In the genomic region with DNA sequence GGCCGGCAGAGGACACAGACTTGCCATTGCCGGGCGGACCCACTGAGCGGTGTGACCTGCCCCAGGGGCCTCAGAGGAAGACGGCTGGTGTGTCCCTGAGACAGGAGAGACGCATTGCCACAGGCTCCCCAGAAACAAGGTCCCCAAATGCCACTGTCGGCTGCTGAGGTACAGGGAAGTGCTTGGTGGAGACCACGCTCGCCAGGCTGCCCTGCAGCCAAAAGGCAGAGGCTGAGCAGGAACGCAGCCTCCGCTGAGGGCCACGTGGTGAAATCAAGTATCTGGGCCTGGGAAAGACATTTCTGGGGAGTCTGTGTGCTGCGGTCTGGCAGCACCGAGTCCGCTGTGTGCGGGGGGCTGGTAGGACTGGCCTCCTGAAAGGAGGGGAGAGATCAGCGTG, we compare ENCODE assay signal across 23 cellular contexts.
"Had no signal": no experiment of that assay in that cellular context is flagged by ENCODE, and none has a peak within 500 bp of the region (broad histone marks: within the 10 kb centered on the region; RNA-seq: fewer than 3 reads in every experiment).

No MANE protein-coding gene starts in this region.

- H3K4me1 ChIP-seq: left lung, lower lobe of right lung, right lobe of liver, thyroid gland, transverse colon, uterus had no signal

- ATAC-seq: left colon; left lung; lower lobe of right lung; naive thymus-derived CD4-positive, alpha-beta T cell; natural killer cell treated with Interleukin-12 subunit alpha and Interleukin-12 subunit beta and Interleukin-15 and Interleukin-18, amount 100 ng/mL, for 72 hours; right lobe of liver; stimulated activated effector memory CD8-positive, alpha-beta T cell treated with anti-CD3 and anti-CD28 coated beads, Interleukin-12 subunit alpha, Interleukin-12 subunit beta, amount 100 ng/mL, for 72 hours; stimulated activated naive CD8-positive, alpha-beta T cell treated with anti-CD3 and anti-CD28 coated beads, Interleukin-15, amount 100 ng/mL, for 72 hours had no signal

- H3K9me3 ChIP-seq: left lung, lower lobe of right lung, ovary, right atrium auricular region, right lobe of liver, thyroid gland, transverse colon, uterus had no signal

- H3K36me3 Mint-ChIP-seq: mesothelial cell of epicardium; natural killer cell treated with Interleukin-12 subunit alpha and Interleukin-12 subunit beta and Interleukin-15 and Interleukin-18, amount 100 ng/mL, for 72 hours; stimulated activated effector memory CD8-positive, alpha-beta T cell treated with anti-CD3 and anti-CD28 coated beads, Interleukin-12 subunit alpha, Interleukin-12 subunit beta, amount 100 ng/mL, for 72 hours had no signal

- H3K4me3 Mint-ChIP-seq: mesothelial cell of epicardium; naive thymus-derived CD4-positive, alpha-beta T cell; natural killer cell treated with Interleukin-12 subunit alpha and Interleukin-12 subunit beta and Interleukin-15 and Interleukin-18, amount 100 ng/mL, for 72 hours; stimulated activated effector memory CD8-positive, alpha-beta T cell treated with anti-CD3 and anti-CD28 coated beads, Interleukin-12 subunit alpha, Interleukin-12 subunit beta, amount 100 ng/mL, for 72 hours; stimulated activated naive CD8-positive, alpha-beta T cell treated with anti-CD3 and anti-CD28 coated beads, Interleukin-15, amount 100 ng/mL, for 72 hours had no signal

- H3K27me3 Mint-ChIP-seq: natural killer cell treated with Interleukin-12 subunit alpha and Interleukin-12 subunit beta and Interleukin-15 and Interleukin-18, amount 100 ng/mL, for 72 hours had no signal

- H3K9me3 Mint-ChIP-seq: mesothelial cell of epicardium; natural killer cell treated with Interleukin-12 subunit alpha and Interleukin-12 subunit beta and Interleukin-15 and Interleukin-18, amount 100 ng/mL, for 72 hours; stimulated activated naive CD8-positive, alpha-beta T cell treated with anti-CD3 and anti-CD28 coated beads, Interleukin-15, amount 100 ng/mL, for 72 hours had no signal

- H3K4me1 Mint-ChIP-seq: mesothelial cell of epicardium; stimulated activated effector memory CD8-positive, alpha-beta T cell treated with anti-CD3 and anti-CD28 coated beads, Interleukin-12 subunit alpha, Interleukin-12 subunit beta, amount 100 ng/mL, for 72 hours; stimulated activated naive CD8-positive, alpha-beta T cell treated with anti-CD3 and anti-CD28 coated beads, Interleukin-15, amount 100 ng/mL, for 72 hours had no signal

- H3K4me3 ChIP-seq: left lung, lower lobe of right lung, ovary, right atrium auricular region, right lobe of liver, thyroid gland, transverse colon, uterus had no signal

- FAIRE-seq: keratinocyte had no signal

- H3K27ac ChIP-seq: left lung, lower lobe of right lung, ovary, right atrium auricular region, right lobe of liver, thyroid gland, transverse colon, uterus had no signal

- H3K27ac Mint-ChIP-seq: mesothelial cell of epicardium; naive thymus-derived CD4-positive, alpha-beta T cell; natural killer cell treated with Interleukin-12 subunit alpha and Interleukin-12 subunit beta and Interleukin-15 and Interleukin-18, amount 100 ng/mL, for 72 hours; progenitor cell of endocrine pancreas; stimulated activated effector memory CD8-positive, alpha-beta T cell treated with anti-CD3 and anti-CD28 coated beads, Interleukin-12 subunit alpha, Interleukin-12 subunit beta, amount 100 ng/mL, for 72 hours; stimulated activated naive CD8-positive, alpha-beta T cell treated with anti-CD3 and anti-CD28 coated beads, Interleukin-15, amount 100 ng/mL, for 72 hours had no signal

- DNase-seq: head of caudate nucleus; hippocampal formation; left colon; left lung; lower lobe of right lung; mammary epithelial cell; mesenchymal stem cell; naive thymus-derived CD4-positive, alpha-beta T cell; ovary; right lobe of liver; stimulated activated CD4-positive, alpha-beta T cell treated with anti-CD3 and anti-CD28 coated beads, Interleukin-4, amount 100 ng/mL, for 24 hours; stimulated activated naive CD4-positive, alpha-beta T cell treated with Interleukin-2 at 50 U/mL for 16 hours; stimulated activated naive CD8-positive, alpha-beta T cell treated with anti-CD3 and anti-CD28 coated beads, Interleukin-15, amount 100 ng/mL, for 72 hours; substantia nigra; thyroid gland; transverse colon; uterus had no signal

- H3K27me3 ChIP-seq: ovary, right atrium auricular region, right lobe of liver, thyroid gland, transverse colon, uterus had no signal

- H3K36me3 ChIP-seq: left lung, lower lobe of right lung, ovary, right atrium auricular region, right lobe of liver, thyroid gland, transverse colon, uterus had no signal
